Comparison of ENCODE assay signal across 1 cellular context in genomic region chrX:11755724-11756123, GRCh38.
TF ChIP-seq lines count a peak whose summit lies in the region.

No MANE protein-coding gene starts in this region.

TF ChIP-seq in HepG2, 621 proteins besides CTCF, POLR2A, EP300 and RAD21 (continued from another document):
- TF ChIP-seq MNT (IDR thresholded peaks at IDR 0.05) = no peak
- TF ChIP-seq ZNF343 (CRISPR knock-in tag; IDR thresholded peaks at IDR 0.05) = no peak
- TF ChIP-seq POLR2AphosphoS2 (IDR thresholded peaks at IDR 0.05; ENCODE audit: low read depth, low read length) = no peak
- no peak for TF ChIP-seq ZKSCAN8 (CRISPR knock-in tag; IDR thresholded peaks at IDR 0.05; ENCODE audit: borderline replicate concordance)
- no peak for TF ChIP-seq HOXD1 (CRISPR knock-in tag; IDR thresholded peaks at IDR 0.05)
- no peak for TF ChIP-seq CENPT (CRISPR knock-in tag; IDR thresholded peaks at IDR 0.05; ENCODE audit: low read depth)
- TF ChIP-seq ZNF670 (CRISPR knock-in tag; IDR thresholded peaks at IDR 0.05; ENCODE audit: borderline replicate concordance) = no peak
- TF ChIP-seq REL (CRISPR knock-in tag; conservative IDR thresholded peaks at IDR 0.05) = no peak
- no peak; the same call in 1 of the 2 replicates for TF ChIP-seq NFIC (IDR thresholded peaks at IDR 0.05; ENCODE audit: low read length)
- no peak for TF ChIP-seq GPBP1L1 (CRISPR knock-in tag; IDR thresholded peaks at IDR 0.05)
- TF ChIP-seq SRSF9 (IDR thresholded peaks at IDR 0.05; ENCODE audit: borderline replicate concordance, insufficient read depth, low read depth, low read length, poor library complexity, severe bottlenecking) = no peak
